In genomic region chr2:53217250-53217649, GRCh38 we compare ENCODE assay signal across 21 cellular contexts.
DNase-seq lines count a peak whose midpoint lies in the region; ATAC-seq and TF ChIP-seq lines count a peak whose summit lies in the region.
"Had no signal": no experiment of that assay in that cellular context is flagged by ENCODE, and none has a peak within 500 bp of the region (broad histone marks: within the 10 kb centered on the region; RNA-seq: fewer than 3 reads in every experiment).

No MANE protein-coding gene starts in this region.

- no CpG with 5 or more reads among the region's 2 CpGs for WGBS in neuronal stem cell (ENCODE audit: extremely low coverage in 2 of 2, insufficient read length in 2 of 2, insufficient replicate concordance in 1 of 2), 2 donors

- H2BK120ac ChIP-seq in neuronal stem cell (ENCODE audit: low read depth, low read length): no peak overlapping the region

- H2AFZ ChIP-seq in KMS-11 (ENCODE audit: low read depth) (peak overlapping the region; percentile 16; the same call in 1 of the 2 replicates), neuronal stem cell (ENCODE audit: low read length) (no peak overlapping the region)
- H2AFZ ChIP-seq: GM23248 had no signal

- H3K9me3 ChIP-seq in neuronal stem cell (replicated peaks in 1 of 2; ENCODE audit: control insufficient read depth in 2 of 2, insufficient read depth in 1 of 2, low read depth in 1 of 2, low read length in 2 of 2): peaks cover 0 to 2% of the 10 kb centered on the region in 2 donors
- no peaks in the 10 kb centered on the region for H3K9me3 ChIP-seq in upper lobe of right lung
- H3K9me3 ChIP-seq: HAP-1 had no signal

- no peaks in the 10 kb centered on the region for H4K20me1 ChIP-seq in KMS-11 (ENCODE audit: insufficient read depth)

- H3K23ac ChIP-seq in neuronal stem cell (ENCODE audit: low read depth, low read length, poor library complexity): no peak overlapping the region

- no peak overlapping the region for H4K91ac ChIP-seq in neuronal stem cell (ENCODE audit: low read depth, low read length, poor library complexity)

- no peak overlapping the region for H3K9ac ChIP-seq in KMS-11
- H3K9ac ChIP-seq in neuronal stem cell (ENCODE audit: low read depth, low read length, poor library complexity): no peak overlapping the region
- H3K9ac ChIP-seq: GM23248 had no signal

- intact Hi-C loops in upper lobe of right lung (cut with DNase I): no loop called here

- no peak overlapping the region for H2BK12ac ChIP-seq in neuronal stem cell (ENCODE audit: low read length)

- H3K27ac ChIP-seq in KMS-11 (peak overlapping the region; percentile 46; the same call in 1 of the 2 replicates), neuronal stem cell (replicated peaks; ENCODE audit: low read length) (no peak overlapping the region), upper lobe of right lung (no peak overlapping the region)
- H3K27ac ChIP-seq: GM23248 had no signal

- no peaks in the 10 kb centered on the region for H3K79me2 ChIP-seq in KMS-11 (ENCODE audit: insufficient read depth, low read depth)

- H4K8ac ChIP-seq in neuronal stem cell (ENCODE audit: low read depth, low read length): no peak overlapping the region

- TF ChIP-seq CTCF in KMS-11 (conservative IDR thresholded peaks at IDR 0.05; ENCODE audit: low read depth, low read length): no peak
- no peak for TF ChIP-seq CTCF in upper lobe of right lung (IDR thresholded peaks at IDR 0.05)

- no peak overlapping the region for H3K18ac ChIP-seq in neuronal stem cell (ENCODE audit: low read length)

- no peaks in the 10 kb centered on the region for H3K79me1 ChIP-seq in neuronal stem cell (ENCODE audit: low read depth, low read length)

- H2AK5ac ChIP-seq in neuronal stem cell (ENCODE audit: low read depth, low read length): no peak overlapping the region

- peak; percentile 46 for ATAC-seq in upper lobe of right lung
- ATAC-seq in GM18498 (IDR thresholded peaks at IDR 0.05; ENCODE audit: unreplicated experiment): no peak
- ATAC-seq: K562, PC-3 had no signal

- H3K4me3 ChIP-seq in KMS-11 (IDR thresholded peaks at IDR 0.05; ENCODE audit: insufficient read depth, low read depth, low read length) (no peak overlapping the region), neuronal stem cell (ENCODE audit: low read length in 2 of 2) (no peak overlapping the region), upper lobe of right lung (no peak overlapping the region)
- H3K4me3 ChIP-seq: GM23248, HAP-1, K562 had no signal

- H2BK15ac ChIP-seq in neuronal stem cell (ENCODE audit: low read length): no peak overlapping the region

- no peak overlapping the region for H3K4ac ChIP-seq in neuronal stem cell (ENCODE audit: low read length)

- H3K14ac ChIP-seq in neuronal stem cell (ENCODE audit: low read length): no peak overlapping the region

- DNase-seq in NCI-H82 (lab: John Stamatoyannopoulos, UW): peak; percentile 39
- DNase-seq in NCI-H82 treated with DMSO at 0.1 percent for 48 hours (lab: John Stamatoyannopoulos, UW; ENCODE audit: unreplicated experiment): no peak
- DNase-seq in neuronal stem cell (ENCODE audit: low spot score): no peak
- DNase-seq in upper lobe of right lung: peak; percentile 20
- DNase-seq in SKM-1 (lab: John Stamatoyannopoulos, UW; ENCODE audit: unreplicated experiment): no peak
- DNase-seq: Calu3; GM23248; HFFc6; MV-4-11; NCI-H1105; NCI-H1436 treated with DMSO at 0.1 percent for 48 hours; NCI-H187 treated with DMSO at 0.1 percent for 48 hours; NCI-H345; NCI-H510A treated with DMSO at 0.1 percent for 48 hours; NK-92 treated with Interleukin-12 subunit alpha and Interleukin-12 subunit beta, amount 100 ng/mL, for 24 hours; PC-3; SW 1271 had no signal

- H3K27me3 ChIP-seq in KMS-11 (ENCODE audit: insufficient read depth, low read depth) (no peaks in the 10 kb centered on the region), neuronal stem cell (ENCODE audit: control insufficient read depth in 3 of 3, insufficient read depth in 3 of 3, low read depth in 1 of 3, low read length in 3 of 3) (no peaks in the 10 kb centered on the region), upper lobe of right lung (no peaks in the 10 kb centered on the region)

- H3K4me2 ChIP-seq in KMS-11 (peak overlapping the region; percentile 50; the same call in 1 of the 2 replicates), neuronal stem cell (ENCODE audit: insufficient read depth, low read length, poor library complexity, severe bottlenecking) (no peak overlapping the region)

- H2BK5ac ChIP-seq in neuronal stem cell (ENCODE audit: low read length): peak overlapping the region; percentile 2

- H3K36me3 ChIP-seq in KMS-11 (ENCODE audit: insufficient read depth): no peaks in the 10 kb centered on the region
- no peaks in the 10 kb centered on the region for H3K36me3 ChIP-seq in neuronal stem cell (replicated peaks in 1 of 2; ENCODE audit: control insufficient read depth in 2 of 2, insufficient read depth in 2 of 2, low read length in 2 of 2)
- H3K36me3 ChIP-seq in upper lobe of right lung: no peaks in the 10 kb centered on the region
- H3K36me3 ChIP-seq: HAP-1 had no signal

- peaks cover 22% of the 10 kb centered on the region for H3K4me1 ChIP-seq in KMS-11 (ENCODE audit: low read depth, poor library complexity, severe bottlenecking)
- no peaks in the 10 kb centered on the region for H3K4me1 ChIP-seq in neuronal stem cell (ENCODE audit: control insufficient read depth in 2 of 2, insufficient read depth in 1 of 2, low read depth in 1 of 2, low read length in 2 of 2)
- H3K4me1 ChIP-seq in upper lobe of right lung: no peaks in the 10 kb centered on the region
- H3K4me1 ChIP-seq: HAP-1 had no signal

Comparison
In these comparisons a context has a peak if more than half of its experiments do, and no peak if none do; other contexts are left out.
1. DNase-seq: peak in NCI-H82 (single experiment) and upper lobe of right lung (single experiment); none in NCI-H82 treated with DMSO at 0.1 percent for 48 hours (single experiment), neuronal stem cell (single experiment) and SKM-1 (single experiment).